In the genomic region with DNA sequence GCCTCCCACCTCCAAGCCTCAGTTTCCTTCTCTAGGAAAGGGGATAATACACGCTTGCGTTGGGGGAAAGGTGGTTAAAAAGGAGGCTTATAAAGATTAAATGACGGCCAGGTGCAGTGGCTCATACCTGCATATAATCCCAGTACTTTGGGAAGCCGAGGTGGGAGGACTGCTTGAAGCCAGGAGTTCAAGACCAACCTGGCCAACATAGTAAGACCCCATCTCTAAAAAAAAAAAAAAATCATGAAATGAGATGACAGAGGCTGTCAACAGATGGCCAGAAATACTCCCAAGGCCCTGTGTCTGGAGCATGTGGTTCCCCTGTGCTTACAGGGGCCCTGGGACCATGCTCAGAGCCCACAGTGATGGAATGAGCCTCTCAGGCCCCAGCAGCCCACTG, we compare ENCODE assay signal across 1 cellular context.
TF ChIP-seq lines count a peak whose summit lies in the region.

No MANE protein-coding gene starts in this region.

TF ChIP-seq in HepG2, 621 proteins besides CTCF, POLR2A, EP300 and RAD21 (continued from another document):
- TF ChIP-seq, protein P1, sequence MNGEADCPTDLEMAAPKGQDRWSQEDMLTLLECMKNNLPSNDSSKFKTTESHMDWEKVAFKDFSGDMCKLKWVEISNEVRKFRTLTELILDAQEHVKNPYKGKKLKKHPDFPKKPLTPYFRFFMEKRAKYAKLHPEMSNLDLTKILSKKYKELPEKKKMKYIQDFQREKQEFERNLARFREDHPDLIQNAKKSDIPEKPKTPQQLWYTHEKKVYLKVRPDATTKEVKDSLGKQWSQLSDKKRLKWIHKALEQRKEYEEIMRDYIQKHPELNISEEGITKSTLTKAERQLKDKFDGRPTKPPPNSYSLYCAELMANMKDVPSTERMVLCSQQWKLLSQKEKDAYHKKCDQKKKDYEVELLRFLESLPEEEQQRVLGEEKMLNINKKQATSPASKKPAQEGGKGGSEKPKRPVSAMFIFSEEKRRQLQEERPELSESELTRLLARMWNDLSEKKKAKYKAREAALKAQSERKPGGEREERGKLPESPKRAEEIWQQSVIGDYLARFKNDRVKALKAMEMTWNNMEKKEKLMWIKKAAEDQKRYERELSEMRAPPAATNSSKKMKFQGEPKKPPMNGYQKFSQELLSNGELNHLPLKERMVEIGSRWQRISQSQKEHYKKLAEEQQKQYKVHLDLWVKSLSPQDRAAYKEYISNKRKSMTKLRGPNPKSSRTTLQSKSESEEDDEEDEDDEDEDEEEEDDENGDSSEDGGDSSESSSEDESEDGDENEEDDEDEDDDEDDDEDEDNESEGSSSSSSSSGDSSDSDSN (CRISPR knock-in tag; IDR thresholded peaks at IDR 0.05), result 0 out of 2 replicates have a peak, but pooled peaks have one; percentile 3
TF ChIP-seq in HepG2: peak in this region for 2.
